8 cellular contexts compared by ENCODE assay signal in the genomic region with DNA sequence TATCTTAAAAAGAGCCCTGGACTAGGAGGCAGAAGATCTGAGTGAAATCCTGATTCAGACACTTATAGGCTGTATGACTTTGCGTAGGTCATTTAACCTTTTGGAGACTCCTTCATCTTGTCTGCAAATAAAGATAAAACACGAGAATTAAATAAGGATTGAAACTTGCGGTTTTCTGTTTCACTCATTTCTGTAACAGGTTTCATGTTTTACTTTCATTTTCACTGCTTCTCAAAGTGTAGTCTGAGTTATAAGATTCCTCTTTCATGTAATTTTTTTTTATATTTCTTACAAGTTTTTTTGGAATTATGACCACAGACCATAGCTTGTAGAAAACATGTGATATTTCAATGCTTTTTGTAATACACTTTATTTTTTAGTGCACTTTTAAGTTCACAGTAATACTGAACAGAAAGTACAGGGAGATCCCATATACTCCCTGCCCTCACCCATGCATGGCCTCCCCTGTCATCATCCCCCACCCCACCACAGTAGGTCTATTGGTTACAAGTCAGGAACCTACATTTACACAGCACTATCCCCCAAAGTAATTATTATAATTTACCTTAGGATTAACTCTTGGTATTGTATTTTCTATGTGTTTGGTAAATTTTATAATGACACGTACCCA.
DNase-seq lines count a peak whose midpoint lies in the region; ATAC-seq and TF ChIP-seq lines count a peak whose summit lies in the region.

No MANE protein-coding gene starts in this region.

- H3K4me3 ChIP-seq in transverse colon = peak overlapping the region in 3 of 4 donors; percentile 3 to 31 (median 8)

- H3K27me3 ChIP-seq in transverse colon = no peaks in the 10 kb centered on the region

- 32 to 39% methylated on average over 4 of the region's 4 CpGs for WGBS in transverse colon (ENCODE audit: low coverage in 1 of 2), 2 donors

- DNase-seq in Calu3 (no peak), left lobe of liver (ENCODE audit: low spot score) (no peak), transverse colon (no peak), HT-29 (ENCODE audit: low spot score) (no peak), COLO829 (ENCODE audit: low spot score) (no peak)
- peak; percentile 22 for DNase-seq in activated CD4-positive, alpha-beta memory T cell treated with anti-CD3 and anti-CD28 coated beads, Interleukin-2, amount 10 ng/mL, durations not matched to agents 7 days and 5 days

- H3K9me3 Mint-ChIP-seq in Calu3 (ENCODE audit: low read depth, unreplicated experiment) = no peaks in the 10 kb centered on the region
- no peaks in the 10 kb centered on the region for H3K9me3 Mint-ChIP-seq in activated CD4-positive, alpha-beta memory T cell treated with anti-CD3 and anti-CD28 coated beads, Interleukin-2, amount 10 ng/mL, durations not matched to agents 7 days and 5 days

- no peaks in the 10 kb centered on the region for H3K36me3 ChIP-seq in transverse colon

- POLR2A ChIA-PET in activated CD4-positive, alpha-beta memory T cell treated with anti-CD3 and anti-CD28 coated beads, Interleukin-2, amount 10 ng/mL, durations not matched to agents 7 days and 5 days (lab: Charles Lee) = no interaction called here

- TF ChIP-seq EP300 in transverse colon (IDR thresholded peaks at IDR 0.05; ENCODE audit: low read depth) = no peak

- peak overlapping the region; percentile 47 for H3K27ac Mint-ChIP-seq in Calu3 (ENCODE audit: unreplicated experiment)
- peak overlapping the region; percentile 13 for H3K27ac Mint-ChIP-seq in activated CD4-positive, alpha-beta memory T cell treated with anti-CD3 and anti-CD28 coated beads, Interleukin-2, amount 10 ng/mL, durations not matched to agents 7 days and 5 days

- H3K4me1 ChIP-seq in transverse colon = peaks cover 3 to 50% (median 24%) of the 10 kb centered on the region in 4 donors

- no peak overlapping the region for H3K4me3 Mint-ChIP-seq in Calu3 (ENCODE audit: low read depth, unreplicated experiment)
- H3K4me3 Mint-ChIP-seq in activated CD4-positive, alpha-beta memory T cell treated with anti-CD3 and anti-CD28 coated beads, Interleukin-2, amount 10 ng/mL, durations not matched to agents 7 days and 5 days = peak overlapping the region; percentile 43

- in situ Hi-C loops in transverse colon (cut with MboI; ENCODE audit: low pct_ligation_motif_present in 1 of 4, low pct_unique_long_range_greater_than_20kb in 1 of 4, low sequenced_read_pairs in 3 of 4) = no loop called here

- CTCF ChIA-PET in Calu3 (lab: Charles Lee) = no interaction called here
- CTCF ChIA-PET in activated CD4-positive, alpha-beta memory T cell treated with anti-CD3 and anti-CD28 coated beads, Interleukin-2, amount 10 ng/mL, durations not matched to agents 7 days and 5 days (lab: Charles Lee) = no interaction called here

- intact Hi-C loops in Calu3 (cut with micrococcal nuclease; ENCODE audit: unreplicated experiment) (loop anchor here (10.0 kb wide), 1 partner anchor 108 kb away; no protein-coding TSS in a partner anchor), transverse colon (cut with DNase I; ENCODE audit: low total_unique reads) (no loop called here)

- H3K4me1 Mint-ChIP-seq in Calu3 (ENCODE audit: low read depth, unreplicated experiment) = no peaks in the 10 kb centered on the region
- peaks cover 34% of the 10 kb centered on the region for H3K4me1 Mint-ChIP-seq in activated CD4-positive, alpha-beta memory T cell treated with anti-CD3 and anti-CD28 coated beads, Interleukin-2, amount 10 ng/mL, durations not matched to agents 7 days and 5 days

- TF ChIP-seq CTCF in Calu3 (IDR thresholded peaks at IDR 0.05; ENCODE audit: unreplicated experiment) (no peak), transverse colon (IDR thresholded peaks at IDR 0.05) (no peak)

- H3K9me3 ChIP-seq in transverse colon = no peaks in the 10 kb centered on the region

- ATAC-seq in GM19372 (IDR thresholded peaks at IDR 0.05; ENCODE audit: low read depth, unreplicated experiment) = peak; percentile 80
- ATAC-seq in HG03432 (IDR thresholded peaks at IDR 0.05; ENCODE audit: unreplicated experiment) = peak; percentile 92
- ATAC-seq in left lobe of liver = peak; percentile 78

- no peaks in the 10 kb centered on the region for H3K27me3 Mint-ChIP-seq in Calu3 (ENCODE audit: unreplicated experiment)
- H3K27me3 Mint-ChIP-seq in activated CD4-positive, alpha-beta memory T cell treated with anti-CD3 and anti-CD28 coated beads, Interleukin-2, amount 10 ng/mL, durations not matched to agents 7 days and 5 days = peaks cover 9% of the 10 kb centered on the region

- no peak for TF ChIP-seq POLR2A in transverse colon (IDR thresholded peaks at IDR 0.05)

- H3K36me3 Mint-ChIP-seq in Calu3 (ENCODE audit: insufficient read depth, unreplicated experiment) = no peaks in the 10 kb centered on the region
- H3K36me3 Mint-ChIP-seq in activated CD4-positive, alpha-beta memory T cell treated with anti-CD3 and anti-CD28 coated beads, Interleukin-2, amount 10 ng/mL, durations not matched to agents 7 days and 5 days (ENCODE audit: low read depth) = no peaks in the 10 kb centered on the region

- BruUV-seq in Calu3 (replicated peaks; lab: Mats Ljungman, UMichigan) = no TSS peak

- peak overlapping the region in 2 of 4 donors; percentile 43 to 50 for H3K27ac ChIP-seq in transverse colon
